1 cellular context compared by ENCODE assay signal in genomic region chr22:50091092-50091491, GRCh38.
TF ChIP-seq lines count a peak whose summit lies in the region.

No MANE protein-coding gene starts in this region.

TF ChIP-seq in SK-N-SH, 30 proteins besides CTCF, POLR2A, EP300 and RAD21:
- TF ChIP-seq REST (IDR thresholded peaks at IDR 0.05; ENCODE audit: low read depth, low read length) (no peak), JUND (IDR thresholded peaks at IDR 0.05) (no peak), USF1 (IDR thresholded peaks at IDR 0.05; ENCODE audit: borderline replicate concordance, low read depth) (no peak), SIN3A (IDR thresholded peaks at IDR 0.05; ENCODE audit: borderline replicate concordance, low read depth, low read length) (no peak), ZBTB33 (IDR thresholded peaks at IDR 0.05; ENCODE audit: borderline replicate concordance, low read depth) (no peak), NFIC (IDR thresholded peaks at IDR 0.05; ENCODE audit: borderline replicate concordance) (no peak), TAF1 (IDR thresholded peaks at IDR 0.05; ENCODE audit: borderline replicate concordance, low read depth, low read length) (no peak), TEAD4 (IDR thresholded peaks at IDR 0.05; ENCODE audit: borderline replicate concordance, insufficient read depth) (no peak), PBX3 (IDR thresholded peaks at IDR 0.05) (no peak), ELF1 (IDR thresholded peaks at IDR 0.05) (no peak), FOSL2 (IDR thresholded peaks at IDR 0.05; ENCODE audit: borderline replicate concordance, low read depth) (no peak), POLR2AphosphoS5 (IDR thresholded peaks at IDR 0.05; ENCODE audit: low read depth, low read length) (no peak), NRF1 (IDR thresholded peaks at IDR 0.05; ENCODE audit: low read depth, low read length) (no peak), USF2 (IDR thresholded peaks at IDR 0.05; ENCODE audit: borderline replicate concordance, low read depth, low read length) (no peak)
TF ChIP-seq in SK-N-SH: peak in this region for 0.
